Comparison of ENCODE assay signal across 20 cellular contexts in genomic region chr11:8241373-8242112, GRCh38. TPM values are rescaled to one million over a fixed set of nuclear protein-coding genes. Genes with fewer than 3 reads are reported as not detected.
DNase-seq lines count a peak whose midpoint lies in the region; TF ChIP-seq lines count a peak whose summit lies in the region.
"Had no signal": no experiment of that assay in that cellular context is flagged by ENCODE, and none has a peak within 500 bp of the region (broad histone marks: within the 10 kb centered on the region; RNA-seq: fewer than 3 reads in every experiment).

No MANE protein-coding gene starts in this region.

- H3K18ac ChIP-seq in H9 (ENCODE audit: insufficient read length, low read depth, low read length): no peak overlapping the region
- H3K18ac ChIP-seq in trophoblast cell (ENCODE audit: low read length): no peak overlapping the region

- H3K56ac ChIP-seq in H9 (ENCODE audit: insufficient read length, low read depth, low read length): peak overlapping the region; percentile 11

- H3K36me3 ChIP-seq in WERI-Rb-1 (peaks cover 25% of the 10 kb centered on the region), endodermal cell (ENCODE audit: control insufficient read depth, insufficient read depth, low read length) (no peaks in the 10 kb centered on the region), trophoblast cell (ENCODE audit: control insufficient read depth in 1 of 2, insufficient read depth in 2 of 2, low read length in 2 of 2) (no peaks in the 10 kb centered on the region)
- H3K36me3 ChIP-seq: BE2C, SJSA1 had no signal

- H3K36me3 Mint-ChIP-seq in H9 (ENCODE audit: insufficient read depth in 1 of 3, low read depth in 3 of 3) (peaks cover 0 to 13% (median 3%) of the 10 kb centered on the region in 3 experiments; a peak in 3 of 7 replicates), endodermal cell (ENCODE audit: low read depth) (no peaks in the 10 kb centered on the region)
- no peaks in the 10 kb centered on the region for H3K36me3 Mint-ChIP-seq in activated CD4-positive, alpha-beta T cell treated with anti-CD3 and anti-CD28 coated beads, Interleukin-2, amount 10 ng/mL, durations not matched to agents 24 days and 14 days (ENCODE audit: low read depth)

- no peak overlapping the region for H3K4ac ChIP-seq in H9 (ENCODE audit: low read depth, low read length)
- no peak overlapping the region for H3K4ac ChIP-seq in trophoblast cell (ENCODE audit: low read depth, low read length)

- H2BK120ac ChIP-seq in H9 (ENCODE audit: low read depth, low read length, poor library complexity, severe bottlenecking): no peak overlapping the region
- H2BK120ac ChIP-seq in trophoblast cell (ENCODE audit: insufficient read depth, low read length, poor library complexity): no peak overlapping the region

- H3K4me3 ChIP-seq in WERI-Rb-1 (ENCODE audit: low read depth, low read length) (no peak overlapping the region), endodermal cell (ENCODE audit: low read length) (no peak overlapping the region), trophoblast cell (ENCODE audit: low read depth, low read length) (no peak overlapping the region)
- H3K4me3 ChIP-seq: SJSA1 had no signal

- no peak overlapping the region for H4K12ac ChIP-seq in trophoblast cell (ENCODE audit: low read depth, low read length)

- H4K5ac ChIP-seq in H9 (ENCODE audit: insufficient read length, low read depth, low read length): no peak overlapping the region

- H3K14ac ChIP-seq in H9 (ENCODE audit: insufficient read depth, low read length): no peak overlapping the region
- H3K14ac ChIP-seq in trophoblast cell (ENCODE audit: low read length): no peak overlapping the region

- no peak overlapping the region for H3K9ac ChIP-seq in H9 (ENCODE audit: extremely low read depth, insufficient read length, low read length)
- H3K9ac ChIP-seq in endodermal cell (ENCODE audit: extremely low read depth, low read length, poor library complexity, severe bottlenecking): no peak overlapping the region
- H3K9ac ChIP-seq in trophoblast cell (ENCODE audit: low read length): no peak overlapping the region

- H3K27ac Mint-ChIP-seq in H9 (peak overlapping the region in 2 of 3 experiments; percentile 22 to 37; a peak in 2 of 7 replicates), endodermal cell (no peak overlapping the region)
- H3K27ac Mint-ChIP-seq in activated CD4-positive, alpha-beta T cell treated with anti-CD3 and anti-CD28 coated beads, Interleukin-2, amount 10 ng/mL, durations not matched to agents 24 days and 14 days: no peak overlapping the region
- H3K27ac Mint-ChIP-seq: CD4-positive, alpha-beta T cell had no signal

- H3K27ac ChIP-seq in H9 (ENCODE audit: insufficient read length, low read depth, low read length) (no peak overlapping the region), WERI-Rb-1 (peak overlapping the region; percentile 86), endodermal cell (ENCODE audit: low read depth, low read length) (peak overlapping the region; percentile 50), trophoblast cell (ENCODE audit: low read depth, low read length) (no peak overlapping the region)
- H3K27ac ChIP-seq: SJSA1 had no signal

- H3K4me2 ChIP-seq in H9 (ENCODE audit: insufficient read depth, insufficient read length, low read length) (no peak overlapping the region), trophoblast cell (ENCODE audit: low read length) (no peak overlapping the region)

- H3K23me2 ChIP-seq in H9 (ENCODE audit: insufficient read length, low read depth, low read length, poor library complexity, severe bottlenecking): no peaks in the 10 kb centered on the region

- H3K4me3 Mint-ChIP-seq in H9: peak overlapping the region in 1 of 2 experiments; percentile 51; a peak in 3 of 5 replicates
- no peak overlapping the region for H3K4me3 Mint-ChIP-seq in endodermal cell
- H3K4me3 Mint-ChIP-seq in activated CD4-positive, alpha-beta T cell treated with anti-CD3 and anti-CD28 coated beads, Interleukin-2, amount 10 ng/mL, durations not matched to agents 24 days and 14 days: no peak overlapping the region
- H3K4me3 Mint-ChIP-seq: CD4-positive, alpha-beta T cell had no signal

- H3K4me1 Mint-ChIP-seq in H9 (peaks cover 39 to 41% of the 10 kb centered on the region in 2 experiments), endodermal cell (peaks cover 18% of the 10 kb centered on the region)
- no peaks in the 10 kb centered on the region for H3K4me1 Mint-ChIP-seq in activated CD4-positive, alpha-beta T cell treated with anti-CD3 and anti-CD28 coated beads, Interleukin-2, amount 10 ng/mL, durations not matched to agents 24 days and 14 days

- H3K23ac ChIP-seq in H9 (ENCODE audit: insufficient read length, low read depth, low read length): no peak overlapping the region
- no peak overlapping the region for H3K23ac ChIP-seq in trophoblast cell (ENCODE audit: low read length)

- no peak overlapping the region for H2AFZ ChIP-seq in H9 (ENCODE audit: low read length)
- H2AFZ ChIP-seq in trophoblast cell (ENCODE audit: insufficient read depth, low read length, poor library complexity): no peak overlapping the region

- H4K8ac ChIP-seq in H9 (replicated peaks; ENCODE audit: insufficient read length, low read depth, low read length) (no peak overlapping the region), trophoblast cell (ENCODE audit: low read depth, low read length) (no peak overlapping the region)

- peaks cover 6 to 9% of the 10 kb centered on the region in 2 experiments; a peak in 4 of 5 replicates for H3K9me3 Mint-ChIP-seq in H9
- no peaks in the 10 kb centered on the region for H3K9me3 Mint-ChIP-seq in endodermal cell
- H3K9me3 Mint-ChIP-seq in activated CD4-positive, alpha-beta T cell treated with anti-CD3 and anti-CD28 coated beads, Interleukin-2, amount 10 ng/mL, durations not matched to agents 24 days and 14 days: no peaks in the 10 kb centered on the region
- H3K9me3 Mint-ChIP-seq: CD4-positive, alpha-beta T cell had no signal

- H3K79me2 ChIP-seq in H9 (ENCODE audit: insufficient read depth, low read length) (no peaks in the 10 kb centered on the region), trophoblast cell (ENCODE audit: control insufficient read depth, insufficient read depth, low read length, poor library complexity) (no peaks in the 10 kb centered on the region)

- TF ChIP-seq CTCF in H9 (conservative IDR thresholded peaks at IDR 0.05): no peak
- no peak for TF ChIP-seq CTCF in WERI-Rb-1 (IDR thresholded peaks at IDR 0.05; ENCODE audit: low read depth, low read length)
- TF ChIP-seq CTCF in endodermal cell (conservative IDR thresholded peaks at IDR 0.05): no peak

- H2BK12ac ChIP-seq in H9 (ENCODE audit: insufficient read length, low read depth, low read length) (no peak overlapping the region), trophoblast cell (ENCODE audit: low read length) (no peak overlapping the region)

- H3K27me3 ChIP-seq in H9 (ENCODE audit: insufficient read depth, low read length): no peaks in the 10 kb centered on the region; the same call in 1 of the 2 replicates
- H3K27me3 ChIP-seq in WERI-Rb-1 (ENCODE audit: insufficient read depth, low read depth, severe bottlenecking): no peaks in the 10 kb centered on the region
- no peaks in the 10 kb centered on the region for H3K27me3 ChIP-seq in endodermal cell (ENCODE audit: control insufficient read depth, insufficient read depth, low read length, poor library complexity, severe bottlenecking)
- H3K27me3 ChIP-seq in trophoblast cell (ENCODE audit: insufficient read depth, low read length): no peaks in the 10 kb centered on the region
- H3K27me3 ChIP-seq: BE2C, SJSA1 had no signal

- H3T11ph ChIP-seq in H9 (ENCODE audit: low read length): no peak overlapping the region

- H3K27me3 Mint-ChIP-seq in H9 (ENCODE audit: low read depth) (peaks cover 14% of the 10 kb centered on the region), endodermal cell (ENCODE audit: insufficient read depth) (peaks cover 28% of the 10 kb centered on the region)
- no peaks in the 10 kb centered on the region for H3K27me3 Mint-ChIP-seq in activated CD4-positive, alpha-beta T cell treated with anti-CD3 and anti-CD28 coated beads, Interleukin-2, amount 10 ng/mL, durations not matched to agents 24 days and 14 days

- H3K9me3 ChIP-seq in H9 (ENCODE audit: control insufficient read depth, low read depth, low read length): no peaks in the 10 kb centered on the region
- no peaks in the 10 kb centered on the region for H3K9me3 ChIP-seq in WERI-Rb-1 (ENCODE audit: severe bottlenecking)
- H3K9me3 ChIP-seq in endodermal cell (ENCODE audit: control insufficient read depth, low read length): no peaks in the 10 kb centered on the region
- no peaks in the 10 kb centered on the region for H3K9me3 ChIP-seq in trophoblast cell (ENCODE audit: insufficient read depth, low read depth, low read length)
- H3K9me3 ChIP-seq: BE2C, SJSA1 had no signal

- H3K4me1 ChIP-seq in H9 (ENCODE audit: insufficient read depth, low read length) (peaks cover 3% of the 10 kb centered on the region; the same call in 1 of the 2 replicates), endodermal cell (ENCODE audit: control insufficient read depth, insufficient read depth, low read length) (peaks cover 7% of the 10 kb centered on the region), trophoblast cell (ENCODE audit: control insufficient read depth in 1 of 2, insufficient read depth in 2 of 2, low read length in 2 of 2) (peaks cover 18 to 21% of the 10 kb centered on the region in 2 experiments)
- H3K4me1 ChIP-seq: SJSA1 had no signal

- H2AK5ac ChIP-seq in H9 (ENCODE audit: insufficient read length, low read length) (no peak overlapping the region), trophoblast cell (ENCODE audit: low read length) (no peak overlapping the region)

- intact Hi-C loops in activated CD4-positive, alpha-beta T cell treated with anti-CD3 and anti-CD28 coated beads, Interleukin-2, amount 10 ng/mL, durations not matched to agents 24 days and 14 days (cut with micrococcal nuclease): no loop called here

- H2BK5ac ChIP-seq in H9 (ENCODE audit: insufficient read length, low read length): no peak overlapping the region
- no peak overlapping the region for H2BK5ac ChIP-seq in trophoblast cell (ENCODE audit: low read depth, low read length, poor library complexity)

- no peaks in the 10 kb centered on the region for H4K20me1 ChIP-seq in H9 (ENCODE audit: control insufficient read depth, insufficient read depth, insufficient read length)

- DNase-seq in H9 (no peak), WERI-Rb-1 (no peak), endodermal cell (no peak), trophoblast cell (no peak), GDM1 (lab: John Stamatoyannopoulos, UW) (no peak), GOT3 (lab: John Stamatoyannopoulos, UW) (no peak)
- no peak for DNase-seq in activated CD4-positive, alpha-beta T cell treated with anti-CD3 and anti-CD28 coated beads, Interleukin-2, amount 10 ng/mL, durations not matched to agents 24 days and 14 days
- DNase-seq: CD4-positive, alpha-beta T cell; KBM-7; NCI-H1436 treated with DMSO at 0.1 percent for 48 hours; NCI-H2029; NCI-H2227 treated with DMSO at 0.1 percent for 48 hours; NCI-H510A treated with DMSO at 0.1 percent for 48 hours; NCI-H748 treated with DMSO at 0.1 percent for 48 hours; T-helper 1 cell had no signal

- H3K79me1 ChIP-seq in H9 (ENCODE audit: insufficient read depth, low read depth, low read length, poor library complexity, severe bottlenecking): no peaks in the 10 kb centered on the region
- H3K79me1 ChIP-seq in trophoblast cell (ENCODE audit: low read length): peaks cover 4% of the 10 kb centered on the region

- no peak overlapping the region for H2BK20ac ChIP-seq in H9 (ENCODE audit: low read depth, low read length, poor library complexity, severe bottlenecking)

- H4K91ac ChIP-seq in H9 (ENCODE audit: insufficient read length, low read depth, low read length) (no peak overlapping the region), trophoblast cell (ENCODE audit: low read depth, low read length) (peak overlapping the region; percentile 60)

- H2BK15ac ChIP-seq in H9 (ENCODE audit: low read depth, low read length): no peak overlapping the region

RNA-seq across cellular contexts. Expression of gene LMO1, which starts 22.1 kb away (rescaled TPM):
- total RNA-seq in H9 (2021) (0.39 and 0.50 TPM in 2 replicates), endodermal cell (under 1 TPM in 1 of 2 donors, not detected in 1; 0.46 TPM)
- polyA plus RNA-seq in endodermal cell (2013, experiment 1 of 2): 2.6 TPM
- polyA plus RNA-seq in endodermal cell (2013, experiment 2 of 2): 2.6 TPM
- 9.5 and 10.1 TPM in 2 replicates for polyA plus RNA-seq in trophoblast cell (2013)
- total RNA-seq in activated CD4-positive, alpha-beta T cell treated with anti-CD3 and anti-CD28 coated beads, Interleukin-2, amount 10 ng/mL, durations not matched to agents 24 days and 14 days: not detected in 2 replicates
- total RNA-seq: A673; CD4-positive, alpha-beta T cell; Daoy; HepG2; SJSA1 had no signal
- polyA plus RNA-seq: HepG2 had no signal

Comparison
In these comparisons a context has a peak if more than half of its experiments do, and no peak if none do; other contexts are left out.
1. H3K27ac ChIP-seq: peak in WERI-Rb-1 (single experiment) and endodermal cell (single experiment); none in H9 (single experiment) and trophoblast cell (single experiment).
2. H3K27ac Mint-ChIP-seq: peak in H9 (2 of 3); none in endodermal cell (single experiment) and activated CD4-positive, alpha-beta T cell treated with anti-CD3 and anti-CD28 coated beads, Interleukin-2, amount 10 ng/mL, durations not matched to agents 24 days and 14 days (single experiment).